ENCODE assay signal across 25 cellular contexts in the genomic region with DNA sequence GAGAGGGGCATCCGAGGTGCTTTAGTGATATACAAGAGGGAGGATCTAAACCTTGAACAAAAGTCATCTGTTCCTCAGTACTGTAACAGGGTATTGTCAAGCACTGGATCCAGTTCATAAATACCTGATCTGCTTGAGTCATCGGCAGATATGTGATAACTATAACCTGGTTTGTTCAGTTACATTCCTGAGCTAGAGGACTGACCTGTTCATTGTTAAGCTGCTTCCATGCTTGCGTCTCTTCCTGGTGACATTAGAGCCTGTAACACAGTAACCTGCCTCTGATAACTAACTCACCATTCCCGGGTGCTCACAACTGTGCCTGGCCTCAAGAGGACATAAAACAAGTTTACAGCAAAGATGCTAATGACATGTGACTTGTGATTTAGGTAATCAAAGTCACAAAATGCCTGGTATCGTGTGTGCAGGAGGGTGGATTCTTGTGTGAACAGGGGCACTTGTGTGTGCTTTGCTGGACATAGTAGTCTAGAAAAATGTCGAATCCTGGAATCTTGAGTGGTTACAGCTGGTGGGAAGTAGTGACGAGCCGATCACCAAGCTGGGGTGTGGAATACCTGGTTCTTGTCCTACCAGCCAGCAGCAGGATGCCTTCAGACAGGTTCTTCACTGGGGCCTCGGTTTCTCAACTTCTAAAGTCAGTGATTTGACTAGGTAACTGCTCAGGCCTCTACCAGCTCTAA. TPM values are rescaled to one million over a fixed set of nuclear protein-coding genes. Genes with fewer than 3 reads are reported as not detected.
DNase-seq lines count a peak whose midpoint lies in the region; ATAC-seq and TF ChIP-seq lines count a peak whose summit lies in the region.
"Had no signal": no experiment of that assay in that cellular context is flagged by ENCODE, and none has a peak within 500 bp of the region (broad histone marks: within the 10 kb centered on the region; RNA-seq: fewer than 3 reads in every experiment).

No MANE protein-coding gene starts in this region.

- TF ChIP-seq POLR2A in breast epithelium (IDR thresholded peaks at IDR 0.05) = no peak

- H2AFZ ChIP-seq in mammary epithelial cell (ENCODE audit: low read depth, low read length) = peak overlapping the region; percentile 29

- H3K27me3 ChIP-seq in mammary epithelial cell (ENCODE audit: insufficient read depth, low read length) (no peaks in the 10 kb centered on the region), breast epithelium (no peaks in the 10 kb centered on the region), lung (ENCODE audit: control insufficient read depth, insufficient read depth) (no peaks in the 10 kb centered on the region), upper lobe of right lung (no peaks in the 10 kb centered on the region)
- H3K27me3 ChIP-seq: Peyer's patch had no signal

- H3K4me2 ChIP-seq in mammary epithelial cell (ENCODE audit: insufficient read depth, low read depth, low read length) = no peak overlapping the region

- H3K9ac ChIP-seq in mammary epithelial cell (ENCODE audit: insufficient read depth, low read length) = no peak overlapping the region

- H3K27ac Mint-ChIP-seq in T-helper 2 cell treated with Interferon-gamma antibody and Interleukin-4, amounts not matched to agents 5 μg/mL and 100 μg/mL, for 36 hours = no peak overlapping the region
- H3K27ac Mint-ChIP-seq: activated CD4-positive, alpha-beta T cell treated with anti-CD3 and anti-CD28 coated beads for 36 hours; activated T-cell treated with anti-CD3 and anti-CD28 coated beads, Interleukin-2, amount 50 U/mL, for 24 hours; CD8-positive, alpha-beta memory T cell had no signal

- peak; percentile 27 for ATAC-seq in lung (ENCODE audit: insufficient read depth, low FRiP score)
- ATAC-seq in upper lobe of right lung = peak; percentile 57
- ATAC-seq in HG03045 (IDR thresholded peaks at IDR 0.05; ENCODE audit: unreplicated experiment) = no peak
- ATAC-seq: activated CD4-positive, alpha-beta T cell treated with anti-CD3 and anti-CD28 coated beads for 36 hours; left colon had no signal

- H3K4me3 Mint-ChIP-seq in T-helper 2 cell treated with Interferon-gamma antibody and Interleukin-4, amounts not matched to agents 5 μg/mL and 100 μg/mL, for 36 hours = no peak overlapping the region
- H3K4me3 Mint-ChIP-seq: activated CD4-positive, alpha-beta T cell treated with anti-CD3 and anti-CD28 coated beads for 36 hours; activated T-cell treated with anti-CD3 and anti-CD28 coated beads, Interleukin-2, amount 50 U/mL, for 24 hours; CD8-positive, alpha-beta memory T cell had no signal

- peaks cover 7% of the 10 kb centered on the region for H3K4me1 Mint-ChIP-seq in T-helper 2 cell treated with Interferon-gamma antibody and Interleukin-4, amounts not matched to agents 5 μg/mL and 100 μg/mL, for 36 hours (ENCODE audit: low read depth)

- H3K4me1 ChIP-seq in mammary epithelial cell (ENCODE audit: insufficient read depth, low read length) (peaks cover 28% of the 10 kb centered on the region), breast epithelium (no peaks in the 10 kb centered on the region), lung (ENCODE audit: control insufficient read depth in 2 of 2, insufficient read depth in 2 of 2, low read length in 2 of 2) (peaks cover 0 to 25% of the 10 kb centered on the region in 2 donors), upper lobe of right lung (no peaks in the 10 kb centered on the region)
- H3K4me1 ChIP-seq: Peyer's patch, transverse colon had no signal

- H3K9me3 ChIP-seq in mammary epithelial cell (replicated peaks; ENCODE audit: insufficient read depth, low read length) (no peaks in the 10 kb centered on the region), breast epithelium (no peaks in the 10 kb centered on the region), lung (ENCODE audit: control insufficient read depth in 2 of 2, insufficient read depth in 1 of 2, low read length in 1 of 2) (no peaks in the 10 kb centered on the region), upper lobe of right lung (no peaks in the 10 kb centered on the region)
- H3K9me3 ChIP-seq: Peyer's patch, transverse colon had no signal

- dilution Hi-C loops in mammary epithelial cell (cut with HindIII; ENCODE audit: low sequenced_read_pairs) = no loop called here

- no peak overlapping the region for H3K27ac ChIP-seq in mammary epithelial cell (ENCODE audit: insufficient read depth, low read depth, low read length)
- H3K27ac ChIP-seq in breast epithelium = no peak overlapping the region
- peak overlapping the region in 1 of 2 donors; percentile 73 for H3K27ac ChIP-seq in lung (ENCODE audit: low read depth in 1 of 2, low read length in 1 of 2)
- no peak overlapping the region for H3K27ac ChIP-seq in upper lobe of right lung
- H3K27ac ChIP-seq: Peyer's patch, transverse colon had no signal

- H3K79me2 ChIP-seq in mammary epithelial cell (ENCODE audit: insufficient read depth, low read length) = no peaks in the 10 kb centered on the region

- BruUV-seq in mammary epithelial cell (replicated peaks; lab: Mats Ljungman, UMichigan) = no TSS peak

- no peaks in the 10 kb centered on the region for H3K36me3 Mint-ChIP-seq in T-helper 2 cell treated with Interferon-gamma antibody and Interleukin-4, amounts not matched to agents 5 μg/mL and 100 μg/mL, for 36 hours (ENCODE audit: low read depth)

- no peaks in the 10 kb centered on the region for H3K9me3 Mint-ChIP-seq in T-helper 2 cell treated with Interferon-gamma antibody and Interleukin-4, amounts not matched to agents 5 μg/mL and 100 μg/mL, for 36 hours
- H3K9me3 Mint-ChIP-seq: activated T-cell treated with anti-CD3 and anti-CD28 coated beads, Interleukin-2, amount 50 U/mL, for 24 hours; CD8-positive, alpha-beta memory T cell had no signal

- in situ Hi-C loops in mammary epithelial cell (cut with MboI; ENCODE audit: low sequenced_read_pairs in 2 of 2) = no loop called here

- DNase-seq in mammary epithelial cell (peak; percentile 63), breast epithelium (ENCODE audit: low spot score in 2 of 2) (no peak), epithelial cell of esophagus (ENCODE audit: low read depth) (peak; percentile 78), lung (ENCODE audit: low spot score) (no peak), upper lobe of right lung (no peak), NCI-H526 treated with DMSO at 0.1 percent for 48 hours (lab: John Stamatoyannopoulos, UW) (no peak)
- no peak for DNase-seq in T-helper 2 cell treated with Interferon-gamma antibody and Interleukin-4, amounts not matched to agents 5 μg/mL and 100 μg/mL, for 36 hours (ENCODE audit: low spot score)
- DNase-seq: activated CD4-positive, alpha-beta T cell treated with anti-CD3 and anti-CD28 coated beads for 36 hours; activated naive CD4-positive, alpha-beta T cell treated with Interleukin-2 at 50 U/mL for 16 hours; activated T-cell treated with anti-CD3 and anti-CD28 coated beads, Interleukin-2, amount 50 U/mL, for 24 hours; amniotic stem cell; CD8-positive, alpha-beta memory T cell; dermis blood vessel endothelial cell; DMS53; GOT3; Kasumi-1; left colon; NCI-H1694 treated with DMSO at 0.1 percent for 48 hours; NCI-H2171; NCI-H510A treated with DMSO at 0.1 percent for 48 hours; NK-92 treated with Interleukin-12 subunit alpha and Interleukin-12 subunit beta, amount 100 ng/mL, for 24 hours; Peyer's patch; posterior cingulate gyrus; transverse colon had no signal

- CTCF ChIA-PET in mammary epithelial cell (lab: Charles Lee; ENCODE audit: low non-redundant PET) = interaction anchor here (0.6 kb wide), 1 partner anchor 57 kb away, joined by 4 read pairs; no protein-coding TSS in a partner anchor

- peaks cover 28% of the 10 kb centered on the region for H3K27me3 Mint-ChIP-seq in T-helper 2 cell treated with Interferon-gamma antibody and Interleukin-4, amounts not matched to agents 5 μg/mL and 100 μg/mL, for 36 hours (ENCODE audit: low read depth)

- TF ChIP-seq CTCF in mammary epithelial cell (conservative IDR thresholded peaks at IDR 0.05 in 1 of 2, IDR thresholded peaks at IDR 0.05 in 1 of 2; ENCODE audit: extremely low read depth in 1 of 2, insufficient read depth in 1 of 2, low read depth in 1 of 2, low read length in 2 of 2) (no peak), breast epithelium (IDR thresholded peaks at IDR 0.05) (no peak), epithelial cell of esophagus (IDR thresholded peaks at IDR 0.05; ENCODE audit: insufficient read depth, low read depth, low read length, missing control alignments) (no peak), lung (IDR thresholded peaks at IDR 0.05; ENCODE audit: control extremely low read depth, extremely low read depth) (no peak), upper lobe of right lung (IDR thresholded peaks at IDR 0.05) (no peak)

- H3K4me3 ChIP-seq in mammary epithelial cell (replicated peaks in 1 of 3; ENCODE audit: insufficient read depth in 1 of 3, low read depth in 2 of 3, low read length in 3 of 3) (no peak overlapping the region), breast epithelium (no peak overlapping the region), epithelial cell of esophagus (ENCODE audit: low read length) (no peak overlapping the region), lung (no peak overlapping the region), upper lobe of right lung (no peak overlapping the region)
- H3K4me3 ChIP-seq: Peyer's patch, transverse colon had no signal

- WGBS in mammary epithelial cell (ENCODE audit: low coverage, missing lambda C conversion rate) = 58% methylated on average over 9 of the region's 9 CpGs
- WGBS in lung, 2 donors = 78 to 88% methylated on average over 9 of the region's 9 CpGs

- H3K36me3 ChIP-seq in mammary epithelial cell (ENCODE audit: insufficient read depth, low read length) (no peaks in the 10 kb centered on the region), breast epithelium (no peaks in the 10 kb centered on the region), lung (ENCODE audit: control insufficient read depth in 2 of 2, insufficient read depth in 2 of 2, low read length in 2 of 2) (peaks cover 3 to 7% of the 10 kb centered on the region in 2 donors), upper lobe of right lung (no peaks in the 10 kb centered on the region)
- H3K36me3 ChIP-seq: transverse colon had no signal

- intact Hi-C loops in mammary epithelial cell (cut with micrococcal nuclease) (no loop called here), breast epithelium (cut with DNase I; ENCODE audit: low total_unique reads) (no loop called here), upper lobe of right lung (cut with DNase I) (no loop called here)

- no peaks in the 10 kb centered on the region for H4K20me1 ChIP-seq in mammary epithelial cell (ENCODE audit: insufficient read depth, low read length)

RNA-seq across cellular contexts. Expression of a gene that starts 30.9 kb away (rescaled TPM):
- 100 to 1,000 TPM in 1 of 2 donors, 10 to 100 TPM in 1; 82.9 to 109 TPM for total RNA-seq in mammary epithelial cell
- 51.3 TPM for polyA plus RNA-seq in mammary epithelial cell
- 70.1 TPM for polyA minus RNA-seq in mammary epithelial cell
- 100 to 1,000 TPM in 2 of 3 donors, 10 to 100 TPM in 1; 63.5 to 194 (median 126) TPM for total RNA-seq in breast epithelium
- total RNA-seq in lung = 100 to 1,000 TPM in 1 of 2 donors, 10 to 100 TPM in 1; 65.2 to 306 TPM
- 100 to 1,000 TPM in 1 of 2 donors, 10 to 100 TPM in 1; 20.6 to 104 TPM for polyA plus RNA-seq in lung
- total RNA-seq in upper lobe of right lung = 63.7 TPM

Comparison
In these comparisons a context has a peak if more than half of its experiments do, and no peak if none do; other contexts are left out.
1. DNase-seq: peak in mammary epithelial cell (single experiment) and epithelial cell of esophagus (single experiment); none in breast epithelium (0 of 2), lung (single experiment), upper lobe of right lung (single experiment), T-helper 2 cell treated with Interferon-gamma antibody and Interleukin-4, amounts not matched to agents 5 μg/mL and 100 μg/mL, for 36 hours (single experiment) and NCI-H526 treated with DMSO at 0.1 percent for 48 hours (single experiment).